In the genomic region with DNA sequence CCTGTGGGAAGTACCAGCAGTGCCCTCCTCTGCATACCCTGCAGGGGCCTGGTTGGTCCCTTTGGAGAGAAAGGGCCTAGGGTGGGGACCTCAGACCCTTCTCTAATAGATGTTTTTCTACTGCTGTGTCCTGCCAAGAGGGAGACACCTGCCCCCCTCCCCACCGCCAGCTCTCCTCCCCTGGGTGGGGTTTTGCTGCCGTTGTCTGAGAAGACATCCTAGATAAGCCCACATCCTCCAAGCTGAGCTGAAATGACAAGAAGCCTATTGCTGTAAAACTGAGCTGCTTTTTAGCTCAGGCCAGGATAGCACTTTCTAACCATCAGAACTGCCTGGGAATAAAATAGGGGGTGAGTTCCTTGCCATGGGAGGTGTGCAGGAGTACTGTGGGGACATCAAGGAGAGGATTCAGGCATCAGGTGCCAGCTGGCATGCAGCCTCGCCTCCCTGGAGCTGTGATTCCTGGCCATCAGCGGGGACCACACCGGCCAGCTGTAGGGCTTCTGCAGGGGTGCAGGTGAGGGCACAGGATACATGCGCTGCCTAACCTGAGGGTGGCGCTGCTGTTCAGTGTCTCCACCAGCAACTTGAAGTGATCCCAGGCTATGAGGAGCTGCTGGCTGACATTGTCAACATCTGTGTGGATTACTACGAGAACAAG, we compare ENCODE assay signal across 8 cellular contexts. TPM values are rescaled to one million over a fixed set of nuclear protein-coding genes. Genes with fewer than 3 reads are reported as not detected.
A peak's percentile ranks its signal among the peaks of the same experiment; 100 is the strongest.
DNase-seq lines count a peak whose midpoint lies in the region; ATAC-seq, FAIRE-seq and TF ChIP-seq lines count a peak whose summit lies in the region.

No MANE protein-coding gene starts in this region.

- H3K4me2 ChIP-seq in KMS-11, result no peak overlapping the region

- TF ChIP-seq POLR2A in suprapubic skin (IDR thresholded peaks at IDR 0.05), result no peak

- H3K4me1 ChIP-seq in KMS-11 (ENCODE audit: low read depth, poor library complexity, severe bottlenecking), result no peaks in the 10 kb centered on the region
- H3K4me1 ChIP-seq in right cardiac atrium (ENCODE audit: control insufficient read depth, insufficient read depth, low read length), result no peaks in the 10 kb centered on the region
- H3K4me1 ChIP-seq in aorta (ENCODE audit: control insufficient read depth in 1 of 2, insufficient read depth in 2 of 2, low read length in 2 of 2), result no peaks in the 10 kb centered on the region
- H3K4me1 ChIP-seq in suprapubic skin, result no peaks in the 10 kb centered on the region

- H2AFZ ChIP-seq in KMS-11 (ENCODE audit: low read depth), result no peak overlapping the region

- H3K9me3 ChIP-seq in right cardiac atrium (ENCODE audit: control insufficient read depth, low read length), result no peaks in the 10 kb centered on the region
- H3K9me3 ChIP-seq in aorta (ENCODE audit: control insufficient read depth, low read length), result no peaks in the 10 kb centered on the region
- H3K9me3 ChIP-seq in suprapubic skin, result no peaks in the 10 kb centered on the region

- no peaks in the 10 kb centered on the region for H3K79me2 ChIP-seq in KMS-11 (ENCODE audit: insufficient read depth, low read depth)

- peak; percentile 61 for DNase-seq in activated T-cell treated with anti-CD3 and anti-CD28 coated beads, Interleukin-2, amount 50 U/mL, for 1 hour
- peak; percentile 47 to 86 (median 86) for DNase-seq in right cardiac atrium
- no peak for DNase-seq in D721Med (ENCODE audit: insufficient read length, low spot score)
- DNase-seq in aorta, result no peak
- DNase-seq in suprapubic skin (ENCODE audit: low spot score in 2 of 2), result no peak

- no peak overlapping the region for H3K9ac ChIP-seq in KMS-11

- H4K20me1 ChIP-seq in KMS-11 (ENCODE audit: insufficient read depth), result no peaks in the 10 kb centered on the region

- ATAC-seq in right cardiac atrium (peak; percentile 70 to 84), HG03175 (IDR thresholded peaks at IDR 0.05; ENCODE audit: unreplicated experiment) (no peak), aorta (ENCODE audit: low FRiP score) (no peak)

- H3K27ac ChIP-seq in 22Rv1 (no peak overlapping the region), KMS-11 (no peak overlapping the region), right cardiac atrium (ENCODE audit: low read length) (no peak overlapping the region), aorta (ENCODE audit: low read depth in 1 of 2, low read length in 2 of 2) (no peak overlapping the region), suprapubic skin (no peak overlapping the region)

- FAIRE-seq in D721Med (lab: Jason Lieb, UNC), result no peak

- intact Hi-C loops in right cardiac atrium (cut with DNase I) (loop anchor here in 1 of 4 donors (10.0 kb wide), 1 partner anchor 149 kb away; no protein-coding TSS in a partner anchor), aorta (cut with DNase I) (no loop called here)

- H3K4me3 ChIP-seq in KMS-11 (IDR thresholded peaks at IDR 0.05; ENCODE audit: insufficient read depth, low read depth, low read length), result no peak overlapping the region
- H3K4me3 ChIP-seq in right cardiac atrium (ENCODE audit: low read length), result no peak overlapping the region
- H3K4me3 ChIP-seq in aorta (ENCODE audit: low read length in 2 of 2), result no peak overlapping the region
- H3K4me3 ChIP-seq in suprapubic skin, result no peak overlapping the region

- TF ChIP-seq EP300 in suprapubic skin (IDR thresholded peaks at IDR 0.05), result no peak

- peak; percentile 30 for TF ChIP-seq CTCF in 22Rv1 (IDR thresholded peaks at IDR 0.05)
- TF ChIP-seq CTCF in KMS-11 (conservative IDR thresholded peaks at IDR 0.05; ENCODE audit: low read depth, low read length), result 0 out of 2 replicates have a peak, but pooled peaks have one; percentile 14
- TF ChIP-seq CTCF in D721Med (IDR thresholded peaks at IDR 0.05; ENCODE audit: insufficient read depth, missing control alignments), result no peak
- no peak for TF ChIP-seq CTCF in suprapubic skin (IDR thresholded peaks at IDR 0.05)

- H3K27me3 ChIP-seq in KMS-11 (ENCODE audit: insufficient read depth, low read depth), result no peaks in the 10 kb centered on the region
- no peaks in the 10 kb centered on the region for H3K27me3 ChIP-seq in right cardiac atrium (ENCODE audit: control insufficient read depth, insufficient read depth)
- no peaks in the 10 kb centered on the region for H3K27me3 ChIP-seq in aorta (ENCODE audit: control insufficient read depth in 1 of 2, insufficient read depth in 2 of 2, low read length in 1 of 2)
- no peaks in the 10 kb centered on the region for H3K27me3 ChIP-seq in suprapubic skin

- WGBS in right cardiac atrium, result 45% methylated on average over 8 of the region's 8 CpGs
- 68 to 73% methylated on average over 8 of the region's 8 CpGs for WGBS in aorta, 2 donors
- whole genome bisulfite sequencing in suprapubic skin, result 49% methylated on average over 5 of the region's 8 CpGs

- H3K36me3 ChIP-seq in KMS-11 (ENCODE audit: insufficient read depth) (no peaks in the 10 kb centered on the region), aorta (ENCODE audit: control insufficient read depth in 1 of 2, insufficient read depth in 2 of 2, low read length in 1 of 2) (no peaks in the 10 kb centered on the region), suprapubic skin (no peaks in the 10 kb centered on the region)

RNA-seq across cellular contexts. Expression of a gene that starts 37.9 kb away (rescaled TPM):
- 10 to 100 TPM; 33.4 to 43.8 (median 37.2) TPM for total RNA-seq in right cardiac atrium
- polyA plus RNA-seq in right cardiac atrium, result 27.4 TPM
- 100 to 1,000 TPM in 1 of 2 donors, 10 to 100 TPM in 1; 42.0 to 144 TPM for total RNA-seq in aorta
- polyA plus RNA-seq in aorta, result 100 to 1,000 TPM in 1 of 2 donors, 10 to 100 TPM in 1; 84.9 to 141 TPM
- total RNA-seq in suprapubic skin, result 10 to 100 TPM; 12.7 to 17.1 (median 14.9) TPM

Comparison
In these comparisons a context has a peak if more than half of its experiments do, and no peak if none do; other contexts are left out.
1. CTCF ChIP-seq: peak in 22Rv1 (single experiment) and KMS-11 (single experiment); none in D721Med (single experiment) and suprapubic skin (0 of 2).
2. DNase-seq: peak in activated T-cell treated with anti-CD3 and anti-CD28 coated beads, Interleukin-2, amount 50 U/mL, for 1 hour (single experiment) and right cardiac atrium (3 of 3); none in D721Med (single experiment), aorta (0 of 2) and suprapubic skin (0 of 2).
3. ATAC-seq: peak in right cardiac atrium (2 of 2); none in HG03175 (single experiment) and aorta (single experiment).